Comparison of ENCODE assay signal across 1 cellular context in the genomic region with DNA sequence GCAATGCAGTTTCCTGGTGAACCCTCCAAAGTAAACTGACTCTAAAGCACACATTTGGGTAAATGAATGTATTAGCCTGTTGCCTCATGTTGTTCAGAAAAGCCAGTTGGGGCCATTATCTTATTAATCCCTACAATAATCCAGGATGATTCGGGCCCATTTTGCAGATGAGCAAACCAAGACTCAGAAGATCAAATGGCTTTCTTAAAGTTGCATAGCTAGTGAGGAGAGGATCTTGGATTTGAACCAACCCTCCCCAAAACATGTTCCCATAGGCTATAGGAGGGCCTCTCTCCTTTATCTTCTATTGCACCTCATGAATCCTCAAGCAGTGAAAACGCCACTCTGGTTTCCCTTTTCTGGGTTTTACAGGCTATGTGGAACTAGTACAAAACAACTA.
TF ChIP-seq lines count a peak whose summit lies in the region.

No MANE protein-coding gene starts in this region.

TF ChIP-seq in HCT116, 20 proteins besides CTCF, POLR2A, EP300 and RAD21 (continued from another document):
- TF ChIP-seq, protein P1, sequence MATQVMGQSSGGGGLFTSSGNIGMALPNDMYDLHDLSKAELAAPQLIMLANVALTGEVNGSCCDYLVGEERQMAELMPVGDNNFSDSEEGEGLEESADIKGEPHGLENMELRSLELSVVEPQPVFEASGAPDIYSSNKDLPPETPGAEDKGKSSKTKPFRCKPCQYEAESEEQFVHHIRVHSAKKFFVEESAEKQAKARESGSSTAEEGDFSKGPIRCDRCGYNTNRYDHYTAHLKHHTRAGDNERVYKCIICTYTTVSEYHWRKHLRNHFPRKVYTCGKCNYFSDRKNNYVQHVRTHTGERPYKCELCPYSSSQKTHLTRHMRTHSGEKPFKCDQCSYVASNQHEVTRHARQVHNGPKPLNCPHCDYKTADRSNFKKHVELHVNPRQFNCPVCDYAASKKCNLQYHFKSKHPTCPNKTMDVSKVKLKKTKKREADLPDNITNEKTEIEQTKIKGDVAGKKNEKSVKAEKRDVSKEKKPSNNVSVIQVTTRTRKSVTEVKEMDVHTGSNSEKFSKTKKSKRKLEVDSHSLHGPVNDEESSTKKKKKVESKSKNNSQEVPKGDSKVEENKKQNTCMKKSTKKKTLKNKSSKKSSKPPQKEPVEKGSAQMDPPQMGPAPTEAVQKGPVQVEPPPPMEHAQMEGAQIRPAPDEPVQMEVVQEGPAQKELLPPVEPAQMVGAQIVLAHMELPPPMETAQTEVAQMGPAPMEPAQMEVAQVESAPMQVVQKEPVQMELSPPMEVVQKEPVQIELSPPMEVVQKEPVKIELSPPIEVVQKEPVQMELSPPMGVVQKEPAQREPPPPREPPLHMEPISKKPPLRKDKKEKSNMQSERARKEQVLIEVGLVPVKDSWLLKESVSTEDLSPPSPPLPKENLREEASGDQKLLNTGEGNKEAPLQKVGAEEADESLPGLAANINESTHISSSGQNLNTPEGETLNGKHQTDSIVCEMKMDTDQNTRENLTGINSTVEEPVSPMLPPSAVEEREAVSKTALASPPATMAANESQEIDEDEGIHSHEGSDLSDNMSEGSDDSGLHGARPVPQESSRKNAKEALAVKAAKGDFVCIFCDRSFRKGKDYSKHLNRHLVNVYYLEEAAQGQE (IDR thresholded peaks at IDR 0.05; ENCODE audit: low read depth): no peak
- TF ChIP-seq SRF (IDR thresholded peaks at IDR 0.05; ENCODE audit: low read depth): no peak
- TF ChIP-seq ELF1 (IDR thresholded peaks at IDR 0.05; ENCODE audit: borderline replicate concordance, low read depth): no peak
